Comparison of ENCODE assay signal across 1 cellular context in genomic region chr3:138767498-138768104, GRCh38.
A peak's percentile ranks its signal among the peaks of the same experiment; 100 is the strongest.
TF ChIP-seq lines count a peak whose summit lies in the region.

No MANE protein-coding gene starts in this region.

TF ChIP-seq in K562, 482 proteins besides CTCF, POLR2A, EP300 and RAD21 (continued from another document):
- TF ChIP-seq ZNF518B (CRISPR knock-in tag; IDR thresholded peaks at IDR 0.05): no peak
- TF ChIP-seq RBM22 (IDR thresholded peaks at IDR 0.05; ENCODE audit: low read depth, low read length, poor library complexity, severe bottlenecking): peak; percentile 25
- no peak for TF ChIP-seq LCOR (CRISPR knock-in tag; IDR thresholded peaks at IDR 0.05)
- no peak for TF ChIP-seq PRPF4 (IDR thresholded peaks at IDR 0.05; ENCODE audit: insufficient read depth, low read depth, low read length, poor library complexity, severe bottlenecking)
